8 cellular contexts compared by ENCODE assay signal in the genomic region with DNA sequence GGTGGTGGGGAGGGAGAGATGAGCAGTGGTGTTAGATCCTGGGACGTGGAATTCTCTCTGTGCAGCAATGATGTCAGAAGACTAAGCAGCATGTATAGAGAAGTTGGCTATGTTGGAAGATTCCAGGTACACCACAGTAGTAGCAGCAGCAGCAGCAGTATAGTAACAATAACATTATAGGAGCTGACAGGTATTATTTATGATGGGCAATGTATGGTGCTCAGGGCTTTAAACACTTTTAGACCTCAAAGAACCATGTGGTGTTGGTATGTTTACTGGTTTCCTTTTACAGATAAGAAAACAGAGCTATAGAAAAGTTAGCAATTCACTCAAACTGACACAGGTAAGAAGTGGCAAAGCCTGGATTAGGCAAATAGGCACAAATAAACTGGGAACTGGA.
"Had no signal": no experiment of that assay in that cellular context is flagged by ENCODE, and none has a peak within 500 bp of the region (broad histone marks: within the 10 kb centered on the region; RNA-seq: fewer than 3 reads in every experiment).

No MANE protein-coding gene starts in this region.

- DNase-seq: GDM1, GF-D8 had no signal

- H3K4me3 ChIP-seq: GM12878 had no signal

- FAIRE-seq: G401.6, GM12878, GM12891, GM12892, GM18507, GM19239 had no signal

- ATAC-seq: GM12878 had no signal
